ENCODE assay signal across 10 cellular contexts in genomic region chr1:178942285-178943218, GRCh38.
DNase-seq lines count a peak whose midpoint lies in the region; TF ChIP-seq lines count a peak whose summit lies in the region.
"Had no signal": no experiment of that assay in that cellular context is flagged by ENCODE, and none has a peak within 500 bp of the region (broad histone marks: within the 10 kb centered on the region; RNA-seq: fewer than 3 reads in every experiment).

No MANE protein-coding gene starts in this region.

- H3K36me3 Mint-ChIP-seq in neural crest cell (ENCODE audit: low read depth) = no peaks in the 10 kb centered on the region

- H3K4me3 ChIP-seq in coronary artery (no peak overlapping the region), OCI-LY7 (ENCODE audit: low read depth, low read length, poor library complexity, severe bottlenecking) (no peak overlapping the region), HAP-1 (no peak overlapping the region)
- H3K4me3 ChIP-seq: heart left ventricle had no signal

- no peaks in the 10 kb centered on the region for H4K20me1 ChIP-seq in OCI-LY7 (ENCODE audit: insufficient read depth, low read length)

- H3K27me3 Mint-ChIP-seq in neural crest cell (ENCODE audit: low read depth) = peaks cover 2% of the 10 kb centered on the region

- CTCF ChIA-PET in OCI-LY7 (lab: Charles Lee; ENCODE audit: unreplicated experiment) = interaction anchor here (0.6 kb wide), 1 partner anchor 432 kb away, joined by 3 read pairs; no protein-coding TSS in a partner anchor

- intact Hi-C loops in OCI-LY7 (cut with micrococcal nuclease; ENCODE audit: unreplicated experiment) = no loop called here

- no peaks in the 10 kb centered on the region for H3K79me2 ChIP-seq in OCI-LY7 (ENCODE audit: insufficient read depth, low read depth, low read length)

- no peaks in the 10 kb centered on the region for H3K9me2 ChIP-seq in OCI-LY7 (ENCODE audit: insufficient read depth, low read length)

- no peak overlapping the region for H2AFZ ChIP-seq in OCI-LY7 (ENCODE audit: low read length)

- in situ Hi-C loops in HAP-1 (cut with MboI; ENCODE audit: low sequenced_read_pairs) = no loop called here

- H3K4me3 Mint-ChIP-seq in neural crest cell = no peak overlapping the region

- peak; percentile 70 for DNase-seq in GF-D8 (lab: John Stamatoyannopoulos, UW)
- DNase-seq in NOMO-1 treated with DMSO at 0.1 percent for 48 hours (lab: John Stamatoyannopoulos, UW; ENCODE audit: unreplicated experiment) = peak; percentile 84
- DNase-seq in coronary artery (ENCODE audit: low spot score) = peak; percentile 70
- DNase-seq in neural crest cell (ENCODE audit: low read depth, low spot score) = no peak
- DNase-seq in OCI-LY7 (ENCODE audit: low spot score) = no peak
- no peak for DNase-seq in NCI-H2196 treated with DMSO at 0.1 percent for 48 hours (lab: John Stamatoyannopoulos, UW; ENCODE audit: unreplicated experiment)
- DNase-seq in HAP-1 (ENCODE audit: low spot score in 2 of 2) = no peak
- no peak for DNase-seq in NCI-H128 (lab: John Stamatoyannopoulos, UW; ENCODE audit: unreplicated experiment)
- DNase-seq: activated CD4-positive, alpha-beta T cell treated with anti-CD3 and anti-CD28 coated beads, Interleukin-2, amount 50 U/mL, for 1 hour had no signal

- no peaks in the 10 kb centered on the region for H3K36me3 ChIP-seq in OCI-LY7 (ENCODE audit: insufficient read depth, low read length)
- H3K36me3 ChIP-seq in HAP-1 (replicated peaks) = no peaks in the 10 kb centered on the region
- H3K36me3 ChIP-seq: heart left ventricle had no signal

- no peaks in the 10 kb centered on the region for H3K4me1 ChIP-seq in OCI-LY7 (ENCODE audit: insufficient read depth, low read length, poor library complexity, severe bottlenecking)
- H3K4me1 ChIP-seq in HAP-1 = no peaks in the 10 kb centered on the region

- H3K27ac ChIP-seq in coronary artery = no peak overlapping the region
- no peak overlapping the region for H3K27ac ChIP-seq in OCI-LY7 (ENCODE audit: low read depth, low read length, poor library complexity, severe bottlenecking)

- POLR2A ChIA-PET in OCI-LY7 (lab: Charles Lee) = interaction anchor here (1.0 to 1.5 kb wide), 3 partner anchors 9 to 210 kb away, joined by 3 to 4 read pairs (median 3); no protein-coding TSS in a partner anchor

- peak overlapping the region; percentile 32 for H3K27ac Mint-ChIP-seq in neural crest cell (ENCODE audit: unreplicated experiment)

- no TSS peak for BruUV-seq in OCI-LY7 (replicated peaks; lab: Mats Ljungman, UMichigan)

- TF ChIP-seq CTCF in coronary artery (IDR thresholded peaks at IDR 0.05) (no peak), neural crest cell (conservative IDR thresholded peaks at IDR 0.05) (no peak), OCI-LY7 (conservative IDR thresholded peaks at IDR 0.05; ENCODE audit: low read length) (no peak)

- H3K4me1 Mint-ChIP-seq in neural crest cell = peaks cover 13% of the 10 kb centered on the region

- H3K4me2 ChIP-seq in OCI-LY7 (ENCODE audit: low read length) = no peak overlapping the region

- no peaks in the 10 kb centered on the region for H3K27me3 ChIP-seq in HAP-1 (ENCODE audit: low read depth)
- H3K27me3 ChIP-seq: heart left ventricle had no signal

- H3K9me3 ChIP-seq in OCI-LY7 (ENCODE audit: low read length) = no peaks in the 10 kb centered on the region
- no peaks in the 10 kb centered on the region for H3K9me3 ChIP-seq in HAP-1
- H3K9me3 ChIP-seq: heart left ventricle had no signal

- H3K9me3 Mint-ChIP-seq in neural crest cell = no peaks in the 10 kb centered on the region

Comparison
In these comparisons a context has a peak if more than half of its experiments do, and no peak if none do; other contexts are left out.
1. DNase-seq: peak in GF-D8 (single experiment), NOMO-1 treated with DMSO at 0.1 percent for 48 hours (single experiment) and coronary artery (single experiment); none in neural crest cell (single experiment), OCI-LY7 (single experiment), NCI-H2196 treated with DMSO at 0.1 percent for 48 hours (single experiment), HAP-1 (0 of 2) and NCI-H128 (single experiment).